ENCODE assay signal across 1 cellular context in the genomic region with DNA sequence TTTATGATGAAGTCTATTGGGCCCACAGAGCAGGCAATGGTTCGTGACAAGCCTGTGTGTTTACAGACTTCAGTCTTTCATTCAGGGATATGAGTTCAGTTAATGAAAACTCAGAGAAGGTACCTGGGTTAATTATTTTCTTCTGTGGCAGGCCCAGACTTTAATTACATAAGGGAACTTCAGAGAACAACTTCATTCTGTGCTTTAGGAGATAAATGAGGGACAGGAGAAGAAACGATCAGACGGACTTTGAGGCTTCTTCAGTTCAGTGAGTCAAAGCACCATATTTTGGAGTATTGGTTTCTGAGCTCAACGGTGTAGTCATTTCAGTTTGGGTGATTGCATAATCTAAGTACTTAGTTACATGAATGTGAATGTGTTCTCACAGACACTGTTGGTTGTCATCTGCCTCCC.
TF ChIP-seq lines count a peak whose summit lies in the region.

No MANE protein-coding gene starts in this region.

TF ChIP-seq in HepG2, 621 proteins besides CTCF, POLR2A, EP300 and RAD21 (continued from another document and continues in another):
- TF ChIP-seq, protein P1, sequence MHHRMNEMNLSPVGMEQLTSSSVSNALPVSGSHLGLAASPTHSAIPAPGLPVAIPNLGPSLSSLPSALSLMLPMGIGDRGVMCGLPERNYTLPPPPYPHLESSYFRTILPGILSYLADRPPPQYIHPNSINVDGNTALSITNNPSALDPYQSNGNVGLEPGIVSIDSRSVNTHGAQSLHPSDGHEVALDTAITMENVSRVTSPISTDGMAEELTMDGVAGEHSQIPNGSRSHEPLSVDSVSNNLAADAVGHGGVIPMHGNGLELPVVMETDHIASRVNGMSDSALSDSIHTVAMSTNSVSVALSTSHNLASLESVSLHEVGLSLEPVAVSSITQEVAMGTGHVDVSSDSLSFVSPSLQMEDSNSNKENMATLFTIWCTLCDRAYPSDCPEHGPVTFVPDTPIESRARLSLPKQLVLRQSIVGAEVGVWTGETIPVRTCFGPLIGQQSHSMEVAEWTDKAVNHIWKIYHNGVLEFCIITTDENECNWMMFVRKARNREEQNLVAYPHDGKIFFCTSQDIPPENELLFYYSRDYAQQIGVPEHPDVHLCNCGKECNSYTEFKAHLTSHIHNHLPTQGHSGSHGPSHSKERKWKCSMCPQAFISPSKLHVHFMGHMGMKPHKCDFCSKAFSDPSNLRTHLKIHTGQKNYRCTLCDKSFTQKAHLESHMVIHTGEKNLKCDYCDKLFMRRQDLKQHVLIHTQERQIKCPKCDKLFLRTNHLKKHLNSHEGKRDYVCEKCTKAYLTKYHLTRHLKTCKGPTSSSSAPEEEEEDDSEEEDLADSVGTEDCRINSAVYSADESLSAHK (CRISPR knock-in tag; IDR thresholded peaks at IDR 0.05; ENCODE audit: borderline replicate concordance) = no peak
- TF ChIP-seq, protein P2, sequence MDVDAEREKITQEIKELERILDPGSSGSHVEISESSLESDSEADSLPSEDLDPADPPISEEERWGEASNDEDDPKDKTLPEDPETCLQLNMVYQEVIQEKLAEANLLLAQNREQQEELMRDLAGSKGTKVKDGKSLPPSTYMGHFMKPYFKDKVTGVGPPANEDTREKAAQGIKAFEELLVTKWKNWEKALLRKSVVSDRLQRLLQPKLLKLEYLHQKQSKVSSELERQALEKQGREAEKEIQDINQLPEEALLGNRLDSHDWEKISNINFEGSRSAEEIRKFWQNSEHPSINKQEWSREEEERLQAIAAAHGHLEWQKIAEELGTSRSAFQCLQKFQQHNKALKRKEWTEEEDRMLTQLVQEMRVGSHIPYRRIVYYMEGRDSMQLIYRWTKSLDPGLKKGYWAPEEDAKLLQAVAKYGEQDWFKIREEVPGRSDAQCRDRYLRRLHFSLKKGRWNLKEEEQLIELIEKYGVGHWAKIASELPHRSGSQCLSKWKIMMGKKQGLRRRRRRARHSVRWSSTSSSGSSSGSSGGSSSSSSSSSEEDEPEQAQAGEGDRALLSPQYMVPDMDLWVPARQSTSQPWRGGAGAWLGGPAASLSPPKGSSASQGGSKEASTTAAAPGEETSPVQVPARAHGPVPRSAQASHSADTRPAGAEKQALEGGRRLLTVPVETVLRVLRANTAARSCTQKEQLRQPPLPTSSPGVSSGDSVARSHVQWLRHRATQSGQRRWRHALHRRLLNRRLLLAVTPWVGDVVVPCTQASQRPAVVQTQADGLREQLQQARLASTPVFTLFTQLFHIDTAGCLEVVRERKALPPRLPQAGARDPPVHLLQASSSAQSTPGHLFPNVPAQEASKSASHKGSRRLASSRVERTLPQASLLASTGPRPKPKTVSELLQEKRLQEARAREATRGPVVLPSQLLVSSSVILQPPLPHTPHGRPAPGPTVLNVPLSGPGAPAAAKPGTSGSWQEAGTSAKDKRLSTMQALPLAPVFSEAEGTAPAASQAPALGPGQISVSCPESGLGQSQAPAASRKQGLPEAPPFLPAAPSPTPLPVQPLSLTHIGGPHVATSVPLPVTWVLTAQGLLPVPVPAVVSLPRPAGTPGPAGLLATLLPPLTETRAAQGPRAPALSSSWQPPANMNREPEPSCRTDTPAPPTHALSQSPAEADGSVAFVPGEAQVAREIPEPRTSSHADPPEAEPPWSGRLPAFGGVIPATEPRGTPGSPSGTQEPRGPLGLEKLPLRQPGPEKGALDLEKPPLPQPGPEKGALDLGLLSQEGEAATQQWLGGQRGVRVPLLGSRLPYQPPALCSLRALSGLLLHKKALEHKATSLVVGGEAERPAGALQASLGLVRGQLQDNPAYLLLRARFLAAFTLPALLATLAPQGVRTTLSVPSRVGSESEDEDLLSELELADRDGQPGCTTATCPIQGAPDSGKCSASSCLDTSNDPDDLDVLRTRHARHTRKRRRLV (CRISPR knock-in tag; IDR thresholded peaks at IDR 0.05) = no peak
- TF ChIP-seq AGO1 (IDR thresholded peaks at IDR 0.05; ENCODE audit: low read depth, low read length, poor library complexity, severe bottlenecking) (no peak), ZSCAN29 (CRISPR knock-in tag; conservative IDR thresholded peaks at IDR 0.05) (no peak), SP4 (CRISPR knock-in tag; IDR thresholded peaks at IDR 0.05) (no peak), HNRNPK (IDR thresholded peaks at IDR 0.05; ENCODE audit: low read depth, low read length, poor library complexity, severe bottlenecking) (no peak), ZFP36L1 (CRISPR knock-in tag; IDR thresholded peaks at IDR 0.05) (no peak), ZNF562 (CRISPR knock-in tag; IDR thresholded peaks at IDR 0.05; ENCODE audit: borderline replicate concordance) (no peak), IKZF1 (IDR thresholded peaks at IDR 0.05) (no peak), ZNF839 (CRISPR knock-in tag; IDR thresholded peaks at IDR 0.05; ENCODE audit: borderline replicate concordance) (no peak), KAT8 (CRISPR knock-in tag; IDR thresholded peaks at IDR 0.05) (0 out of 2 replicates have a peak, but pooled peaks have one; percentile 21), ZNF724P (CRISPR knock-in tag; IDR thresholded peaks at IDR 0.05; ENCODE audit: borderline replicate concordance) (no peak), RCOR2 (CRISPR knock-in tag; IDR thresholded peaks at IDR 0.05) (no peak), TBP (CRISPR knock-in tag; IDR thresholded peaks at IDR 0.05) (no peak), HNRNPL (IDR thresholded peaks at IDR 0.05; ENCODE audit: low read depth, low read length) (no peak), NR2C2 (CRISPR knock-in tag; IDR thresholded peaks at IDR 0.05; ENCODE audit: borderline replicate concordance) (no peak), SATB2 (CRISPR knock-in tag; IDR thresholded peaks at IDR 0.05) (no peak), KDM2A (CRISPR knock-in tag; IDR thresholded peaks at IDR 0.05; ENCODE audit: borderline replicate concordance, low read depth) (no peak), JUND (CRISPR knock-in tag; IDR thresholded peaks at IDR 0.05) (no peak), YY1 (IDR thresholded peaks at IDR 0.05; ENCODE audit: insufficient read depth, insufficient replicate concordance, low read depth, low read length) (no peak), ZNF343 (CRISPR knock-in tag; IDR thresholded peaks at IDR 0.05) (no peak), CEBPB (IDR thresholded peaks at IDR 0.05; ENCODE audit: borderline replicate concordance, low read depth, low read length) (peak; percentile 95), ZNF260 (CRISPR knock-in tag; IDR thresholded peaks at IDR 0.05; ENCODE audit: borderline replicate concordance, low read depth) (no peak)
- TF ChIP-seq, protein P3, sequence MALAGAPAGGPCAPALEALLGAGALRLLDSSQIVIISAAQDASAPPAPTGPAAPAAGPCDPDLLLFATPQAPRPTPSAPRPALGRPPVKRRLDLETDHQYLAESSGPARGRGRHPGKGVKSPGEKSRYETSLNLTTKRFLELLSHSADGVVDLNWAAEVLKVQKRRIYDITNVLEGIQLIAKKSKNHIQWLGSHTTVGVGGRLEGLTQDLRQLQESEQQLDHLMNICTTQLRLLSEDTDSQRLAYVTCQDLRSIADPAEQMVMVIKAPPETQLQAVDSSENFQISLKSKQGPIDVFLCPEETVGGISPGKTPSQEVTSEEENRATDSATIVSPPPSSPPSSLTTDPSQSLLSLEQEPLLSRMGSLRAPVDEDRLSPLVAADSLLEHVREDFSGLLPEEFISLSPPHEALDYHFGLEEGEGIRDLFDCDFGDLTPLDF (CRISPR knock-in tag; IDR thresholded peaks at IDR 0.05) = no peak
- TF ChIP-seq, protein P4, sequence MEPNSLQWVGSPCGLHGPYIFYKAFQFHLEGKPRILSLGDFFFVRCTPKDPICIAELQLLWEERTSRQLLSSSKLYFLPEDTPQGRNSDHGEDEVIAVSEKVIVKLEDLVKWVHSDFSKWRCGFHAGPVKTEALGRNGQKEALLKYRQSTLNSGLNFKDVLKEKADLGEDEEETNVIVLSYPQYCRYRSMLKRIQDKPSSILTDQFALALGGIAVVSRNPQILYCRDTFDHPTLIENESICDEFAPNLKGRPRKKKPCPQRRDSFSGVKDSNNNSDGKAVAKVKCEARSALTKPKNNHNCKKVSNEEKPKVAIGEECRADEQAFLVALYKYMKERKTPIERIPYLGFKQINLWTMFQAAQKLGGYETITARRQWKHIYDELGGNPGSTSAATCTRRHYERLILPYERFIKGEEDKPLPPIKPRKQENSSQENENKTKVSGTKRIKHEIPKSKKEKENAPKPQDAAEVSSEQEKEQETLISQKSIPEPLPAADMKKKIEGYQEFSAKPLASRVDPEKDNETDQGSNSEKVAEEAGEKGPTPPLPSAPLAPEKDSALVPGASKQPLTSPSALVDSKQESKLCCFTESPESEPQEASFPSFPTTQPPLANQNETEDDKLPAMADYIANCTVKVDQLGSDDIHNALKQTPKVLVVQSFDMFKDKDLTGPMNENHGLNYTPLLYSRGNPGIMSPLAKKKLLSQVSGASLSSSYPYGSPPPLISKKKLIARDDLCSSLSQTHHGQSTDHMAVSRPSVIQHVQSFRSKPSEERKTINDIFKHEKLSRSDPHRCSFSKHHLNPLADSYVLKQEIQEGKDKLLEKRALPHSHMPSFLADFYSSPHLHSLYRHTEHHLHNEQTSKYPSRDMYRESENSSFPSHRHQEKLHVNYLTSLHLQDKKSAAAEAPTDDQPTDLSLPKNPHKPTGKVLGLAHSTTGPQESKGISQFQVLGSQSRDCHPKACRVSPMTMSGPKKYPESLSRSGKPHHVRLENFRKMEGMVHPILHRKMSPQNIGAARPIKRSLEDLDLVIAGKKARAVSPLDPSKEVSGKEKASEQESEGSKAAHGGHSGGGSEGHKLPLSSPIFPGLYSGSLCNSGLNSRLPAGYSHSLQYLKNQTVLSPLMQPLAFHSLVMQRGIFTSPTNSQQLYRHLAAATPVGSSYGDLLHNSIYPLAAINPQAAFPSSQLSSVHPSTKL (CRISPR knock-in tag; IDR thresholded peaks at IDR 0.05) = peak; percentile 65
- TF ChIP-seq, protein P5, sequence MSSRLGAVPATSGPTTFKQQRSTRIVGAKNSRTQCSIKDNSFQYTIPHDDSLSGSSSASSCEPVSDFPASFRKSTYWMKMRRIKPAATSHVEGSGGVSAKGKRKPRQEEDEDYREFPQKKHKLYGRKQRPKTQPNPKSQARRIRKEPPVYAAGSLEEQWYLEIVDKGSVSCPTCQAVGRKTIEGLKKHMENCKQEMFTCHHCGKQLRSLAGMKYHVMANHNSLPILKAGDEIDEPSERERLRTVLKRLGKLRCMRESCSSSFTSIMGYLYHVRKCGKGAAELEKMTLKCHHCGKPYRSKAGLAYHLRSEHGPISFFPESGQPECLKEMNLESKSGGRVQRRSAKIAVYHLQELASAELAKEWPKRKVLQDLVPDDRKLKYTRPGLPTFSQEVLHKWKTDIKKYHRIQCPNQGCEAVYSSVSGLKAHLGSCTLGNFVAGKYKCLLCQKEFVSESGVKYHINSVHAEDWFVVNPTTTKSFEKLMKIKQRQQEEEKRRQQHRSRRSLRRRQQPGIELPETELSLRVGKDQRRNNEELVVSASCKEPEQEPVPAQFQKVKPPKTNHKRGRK (CRISPR knock-in tag; IDR thresholded peaks at IDR 0.05) = no peak
- TF ChIP-seq, protein P6, sequence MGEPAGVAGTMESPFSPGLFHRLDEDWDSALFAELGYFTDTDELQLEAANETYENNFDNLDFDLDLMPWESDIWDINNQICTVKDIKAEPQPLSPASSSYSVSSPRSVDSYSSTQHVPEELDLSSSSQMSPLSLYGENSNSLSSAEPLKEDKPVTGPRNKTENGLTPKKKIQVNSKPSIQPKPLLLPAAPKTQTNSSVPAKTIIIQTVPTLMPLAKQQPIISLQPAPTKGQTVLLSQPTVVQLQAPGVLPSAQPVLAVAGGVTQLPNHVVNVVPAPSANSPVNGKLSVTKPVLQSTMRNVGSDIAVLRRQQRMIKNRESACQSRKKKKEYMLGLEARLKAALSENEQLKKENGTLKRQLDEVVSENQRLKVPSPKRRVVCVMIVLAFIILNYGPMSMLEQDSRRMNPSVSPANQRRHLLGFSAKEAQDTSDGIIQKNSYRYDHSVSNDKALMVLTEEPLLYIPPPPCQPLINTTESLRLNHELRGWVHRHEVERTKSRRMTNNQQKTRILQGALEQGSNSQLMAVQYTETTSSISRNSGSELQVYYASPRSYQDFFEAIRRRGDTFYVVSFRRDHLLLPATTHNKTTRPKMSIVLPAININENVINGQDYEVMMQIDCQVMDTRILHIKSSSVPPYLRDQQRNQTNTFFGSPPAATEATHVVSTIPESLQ (CRISPR knock-in tag; conservative IDR thresholded peaks at IDR 0.05) = no peak
- TF ChIP-seq, protein P7, sequence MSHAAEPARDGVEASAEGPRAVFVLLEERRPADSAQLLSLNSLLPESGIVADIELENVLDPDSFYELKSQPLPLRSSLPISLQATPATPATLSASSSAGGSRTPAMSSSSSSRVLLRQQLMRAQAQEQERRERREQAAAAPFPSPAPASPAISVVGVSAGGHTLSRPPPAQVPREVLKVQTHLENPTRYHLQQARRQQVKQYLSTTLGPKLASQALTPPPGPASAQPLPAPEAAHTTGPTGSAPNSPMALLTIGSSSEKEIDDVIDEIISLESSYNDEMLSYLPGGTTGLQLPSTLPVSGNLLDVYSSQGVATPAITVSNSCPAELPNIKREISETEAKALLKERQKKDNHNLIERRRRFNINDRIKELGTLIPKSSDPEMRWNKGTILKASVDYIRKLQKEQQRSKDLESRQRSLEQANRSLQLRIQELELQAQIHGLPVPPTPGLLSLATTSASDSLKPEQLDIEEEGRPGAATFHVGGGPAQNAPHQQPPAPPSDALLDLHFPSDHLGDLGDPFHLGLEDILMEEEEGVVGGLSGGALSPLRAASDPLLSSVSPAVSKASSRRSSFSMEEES (CRISPR knock-in tag; IDR thresholded peaks at IDR 0.05) = no peak
- TF ChIP-seq, protein P8, sequence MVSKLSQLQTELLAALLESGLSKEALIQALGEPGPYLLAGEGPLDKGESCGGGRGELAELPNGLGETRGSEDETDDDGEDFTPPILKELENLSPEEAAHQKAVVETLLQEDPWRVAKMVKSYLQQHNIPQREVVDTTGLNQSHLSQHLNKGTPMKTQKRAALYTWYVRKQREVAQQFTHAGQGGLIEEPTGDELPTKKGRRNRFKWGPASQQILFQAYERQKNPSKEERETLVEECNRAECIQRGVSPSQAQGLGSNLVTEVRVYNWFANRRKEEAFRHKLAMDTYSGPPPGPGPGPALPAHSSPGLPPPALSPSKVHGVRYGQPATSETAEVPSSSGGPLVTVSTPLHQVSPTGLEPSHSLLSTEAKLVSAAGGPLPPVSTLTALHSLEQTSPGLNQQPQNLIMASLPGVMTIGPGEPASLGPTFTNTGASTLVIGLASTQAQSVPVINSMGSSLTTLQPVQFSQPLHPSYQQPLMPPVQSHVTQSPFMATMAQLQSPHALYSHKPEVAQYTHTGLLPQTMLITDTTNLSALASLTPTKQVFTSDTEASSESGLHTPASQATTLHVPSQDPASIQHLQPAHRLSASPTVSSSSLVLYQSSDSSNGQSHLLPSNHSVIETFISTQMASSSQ (IDR thresholded peaks at IDR 0.05; ENCODE audit: low read depth) = peak; percentile 62
- TF ChIP-seq, protein P8 (CRISPR knock-in tag; IDR thresholded peaks at IDR 0.05; ENCODE audit: borderline replicate concordance) = no peak; the same call in 1 of the 2 replicates
